In the genomic region with DNA sequence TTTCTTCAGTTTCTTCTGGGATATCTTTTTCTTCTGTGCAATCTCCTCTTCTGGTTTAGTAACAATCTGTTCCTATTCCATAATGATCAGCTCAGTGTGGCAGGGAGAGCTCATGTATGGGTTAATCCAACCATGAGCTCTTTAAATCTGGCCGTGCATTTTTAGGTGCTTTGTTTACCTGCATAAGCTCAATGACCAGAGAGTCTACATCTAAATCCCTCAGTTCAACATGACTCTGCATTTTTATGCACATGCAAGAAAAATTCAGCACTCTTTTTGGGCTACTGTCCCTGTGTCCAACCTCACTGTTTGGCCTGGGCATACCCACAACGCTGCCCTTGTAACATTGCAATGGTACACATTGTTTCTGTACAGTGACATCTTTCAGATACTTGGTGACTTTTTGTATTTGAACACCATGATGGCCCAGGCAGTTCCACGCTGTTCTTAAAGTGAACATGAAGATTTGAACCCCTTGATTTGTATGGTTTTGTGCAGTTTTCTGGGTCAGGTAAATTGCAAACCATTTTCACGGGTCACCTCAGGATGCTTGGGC, we compare ENCODE assay signal across 26 cellular contexts.
A peak's percentile ranks its signal among the peaks of the same experiment; 100 is the strongest.
DNase-seq lines count a peak whose midpoint lies in the region; ATAC-seq, FAIRE-seq and TF ChIP-seq lines count a peak whose summit lies in the region.
"Had no signal": no experiment of that assay in that cellular context is flagged by ENCODE, and none has a peak within 500 bp of the region (broad histone marks: within the 10 kb centered on the region; RNA-seq: fewer than 3 reads in every experiment).

No MANE protein-coding gene starts in this region.

- H3K4me2 ChIP-seq in A549 = no peak overlapping the region
- H3K4me2 ChIP-seq: BLaER1 had no signal

- H3K4me1 ChIP-seq in A549 = no peaks in the 10 kb centered on the region
- no peaks in the 10 kb centered on the region for H3K4me1 ChIP-seq in SJSA1 (replicated peaks)
- H3K4me1 ChIP-seq: BE2C had no signal

- DNase-seq in NCI-H82 (lab: John Stamatoyannopoulos, UW) = peak; percentile 62
- DNase-seq in NCI-H82 treated with DMSO at 0.1 percent for 48 hours (lab: John Stamatoyannopoulos, UW; ENCODE audit: unreplicated experiment) = no peak
- DNase-seq in A549 (ENCODE audit: low read depth in 1 of 2, low spot score in 1 of 2) = no peak
- peak; percentile 63 to 77 for DNase-seq in SJSA1 (ENCODE audit: low read depth in 1 of 2, low spot score in 2 of 2)
- no peak for DNase-seq in superior temporal gyrus (ENCODE audit: extremely low spot score)
- no peak for DNase-seq in erythroblast (lab: John Stamatoyannopoulos, UW)
- DNase-seq: ACHN; BE2C; C1 segment of cervical spinal cord; CD4-positive, alpha-beta memory T cell; CD4-positive, CD25-positive, alpha-beta regulatory T cell; CD8-positive, alpha-beta memory T cell; COR-L47; DMS 273 treated with DMSO at 0.1 percent for 48 hours; DMS153; DMS53; DMS79; DND-41; EL; GDM1 had no signal

- no peak for FAIRE-seq in A549 (lab: Jason Lieb, UNC)
- FAIRE-seq: GM12878, GM12892, GM18507 had no signal

- peaks cover 15% of the 10 kb centered on the region for H3K27me3 ChIP-seq in SJSA1 (replicated peaks)
- H3K27me3 ChIP-seq: BE2C, BLaER1 had no signal

- CTCF ChIA-PET in A549 (lab: Yijun Ruan, JAX) = interaction anchor here (1.1 kb wide), 1 partner anchor 29 kb away, joined by 3 read pairs; no protein-coding TSS in a partner anchor

- H3K9me3 ChIP-seq in A549 (no peaks in the 10 kb centered on the region), SJSA1 (replicated peaks) (peaks cover 11% of the 10 kb centered on the region)
- H3K9me3 ChIP-seq: BE2C, BLaER1 had no signal

- H3K36me3 ChIP-seq in SJSA1 = no peaks in the 10 kb centered on the region
- H3K36me3 ChIP-seq: BE2C, BLaER1 had no signal

- no peak for TF ChIP-seq POLR2A in A549 (IDR thresholded peaks at IDR 0.05; ENCODE audit: low read length)
- no peak for TF ChIP-seq POLR2A in erythroblast (IDR thresholded peaks at IDR 0.05; ENCODE audit: low read length)

- H3K4me3 ChIP-seq in A549 (no peak overlapping the region), SJSA1 (no peak overlapping the region)
- H3K4me3 ChIP-seq: BLaER1, GM12878 had no signal

- TF ChIP-seq CTCF in A549 (IDR thresholded peaks at IDR 0.05) = no peak

- POLR2A ChIA-PET in A549 (lab: Yijun Ruan, JAX) = no interaction called here

- WGBS in A549 (ENCODE audit: missing lambda C conversion rate) = 2% methylated on average over 4 of the region's 4 CpGs

- ATAC-seq in A549 = no peak
- ATAC-seq: GM12878 had no signal

- no peak for TF ChIP-seq EP300 in A549 (IDR thresholded peaks at IDR 0.05)

- TF ChIP-seq RAD21 in A549 (conservative IDR thresholded peaks at IDR 0.05 in 1 of 2, IDR thresholded peaks at IDR 0.05 in 1 of 2) = no peak

- H3K27ac ChIP-seq in A549 (no peak overlapping the region), SJSA1 (no peak overlapping the region), temporal lobe (ENCODE audit: low read depth, low read length) (peak overlapping the region; percentile 28)
- H3K27ac ChIP-seq: 22Rv1, BLaER1 had no signal

TF ChIP-seq in A549, 52 proteins besides CTCF, POLR2A, EP300 and RAD21:
- peak; percentile 29 for TF ChIP-seq MAFK (IDR thresholded peaks at IDR 0.05; ENCODE audit: partially characterized antibody)
- TF ChIP-seq, protein P1, sequence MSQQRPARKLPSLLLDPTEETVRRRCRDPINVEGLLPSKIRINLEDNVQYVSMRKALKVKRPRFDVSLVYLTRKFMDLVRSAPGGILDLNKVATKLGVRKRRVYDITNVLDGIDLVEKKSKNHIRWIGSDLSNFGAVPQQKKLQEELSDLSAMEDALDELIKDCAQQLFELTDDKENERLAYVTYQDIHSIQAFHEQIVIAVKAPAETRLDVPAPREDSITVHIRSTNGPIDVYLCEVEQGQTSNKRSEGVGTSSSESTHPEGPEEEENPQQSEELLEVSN (IDR thresholded peaks at IDR 0.05; ENCODE audit: borderline replicate concordance, low read depth) = no peak
- no peak for TF ChIP-seq MYC (IDR thresholded peaks at IDR 0.05; ENCODE audit: borderline replicate concordance, low read length)
TF ChIP-seq in A549: peak in this region for 1.

Comparison
In these comparisons a context has a peak if more than half of its experiments do, and no peak if none do; other contexts are left out.
1. DNase-seq: peak in NCI-H82 (single experiment) and SJSA1 (2 of 2); none in NCI-H82 treated with DMSO at 0.1 percent for 48 hours (single experiment), A549 (0 of 2), superior temporal gyrus (single experiment) and erythroblast (0 of 2).